In genomic region chr3:32952369-32953067, GRCh38 we compare ENCODE assay signal across 22 cellular contexts. TPM values are rescaled to one million over a fixed set of nuclear protein-coding genes. Genes with fewer than 3 reads are reported as not detected.
DNase-seq lines count a peak whose midpoint lies in the region; ATAC-seq and TF ChIP-seq lines count a peak whose summit lies in the region.
"Had no signal": no experiment of that assay in that cellular context is flagged by ENCODE, and none has a peak within 500 bp of the region (broad histone marks: within the 10 kb centered on the region; RNA-seq: fewer than 3 reads in every experiment).

No MANE protein-coding gene starts in this region.

- ATAC-seq in CD4-positive, alpha-beta T cell (ENCODE audit: poor library complexity), result peak; percentile 35
- ATAC-seq in activated CD8-positive, alpha-beta T cell treated with anti-CD3 and anti-CD28 coated beads for 36 hours, result no peak
- ATAC-seq in aorta (ENCODE audit: low FRiP score), result no peak
- ATAC-seq: naive thymus-derived CD8-positive, alpha-beta T cell; sciatic nerve had no signal

- peak overlapping the region; percentile 65 for H3K27ac ChIP-seq in CD4-positive, alpha-beta T cell (ENCODE audit: low read depth, low read length)
- H3K27ac ChIP-seq in effector memory CD4-positive, alpha-beta T cell (ENCODE audit: insufficient read depth, low read length, poor library complexity, severe bottlenecking), result peak overlapping the region; percentile 77
- H3K27ac ChIP-seq in aorta (ENCODE audit: low read depth in 1 of 2, low read length in 2 of 2), result no peak overlapping the region
- H3K27ac ChIP-seq: esophagus muscularis mucosa, parathyroid adenoma had no signal

- peak; percentile 30 for DNase-seq in activated CD4-positive, alpha-beta T cell treated with anti-CD3 and anti-CD28 coated beads for 48 hours
- no peak for DNase-seq in activated CD4-positive, alpha-beta T cell treated with anti-CD3 and anti-CD28 coated beads for 4 hours
- DNase-seq in CD4-positive, alpha-beta T cell, result no peak
- no peak for DNase-seq in activated CD8-positive, alpha-beta T cell treated with anti-CD3 and anti-CD28 coated beads for 36 hours
- DNase-seq in effector memory CD4-positive, alpha-beta T cell, result no peak
- DNase-seq in NCI-H187 (lab: John Stamatoyannopoulos, UW) (no peak), aorta (no peak), HK-2 (ENCODE audit: unreplicated experiment) (no peak)
- DNase-seq: BE2C; cerebellar nuclear complex; effector CD4-positive, alpha-beta T cell; H7; mesenchymal stem cell; naive thymus-derived CD8-positive, alpha-beta T cell; NCI-H1417; NCI-H2171; NCI-H69; SHP77 treated with DMSO at 0.1 percent for 48 hours had no signal

- peak overlapping the region; percentile 90 for H3K4me3 Mint-ChIP-seq in CD4-positive, alpha-beta T cell
- peak overlapping the region; percentile 75 for H3K4me3 Mint-ChIP-seq in activated CD8-positive, alpha-beta T cell treated with anti-CD3 and anti-CD28 coated beads for 36 hours

- H3K4me1 Mint-ChIP-seq in CD4-positive, alpha-beta T cell (ENCODE audit: low read depth), result peaks cover 68% of the 10 kb centered on the region
- H3K4me1 Mint-ChIP-seq in activated CD8-positive, alpha-beta T cell treated with anti-CD3 and anti-CD28 coated beads for 36 hours (ENCODE audit: low read depth), result peaks cover 40% of the 10 kb centered on the region

- intact Hi-C loops in CD4-positive, alpha-beta T cell (cut with DNase I, micrococcal nuclease), result loop anchor here (1.0 to 5.0 kb wide), 3 partner anchors 12 to 70 kb away; no protein-coding TSS in a partner anchor
- intact Hi-C loops in activated CD8-positive, alpha-beta T cell treated with anti-CD3 and anti-CD28 coated beads for 36 hours (cut with micrococcal nuclease), result loop anchor here (5.0 kb wide), 1 partner anchor 45 kb away; no protein-coding TSS in a partner anchor
- intact Hi-C loops in aorta (cut with DNase I), result no loop called here

- peaks cover 16% of the 10 kb centered on the region for H3K36me3 ChIP-seq in effector memory CD4-positive, alpha-beta T cell (ENCODE audit: control insufficient read depth, insufficient read depth, low read length)
- no peaks in the 10 kb centered on the region for H3K36me3 ChIP-seq in aorta (ENCODE audit: control insufficient read depth in 1 of 2, insufficient read depth in 2 of 2, low read length in 1 of 2)
- H3K36me3 ChIP-seq: BE2C, esophagus muscularis mucosa had no signal

- peaks cover 27% of the 10 kb centered on the region for H3K4me1 ChIP-seq in effector memory CD4-positive, alpha-beta T cell (ENCODE audit: control insufficient read depth, insufficient read depth, low read length, poor library complexity, severe bottlenecking)
- no peaks in the 10 kb centered on the region for H3K4me1 ChIP-seq in aorta (ENCODE audit: control insufficient read depth in 1 of 2, insufficient read depth in 2 of 2, low read length in 2 of 2)
- H3K4me1 ChIP-seq: BE2C had no signal

- H3K27ac Mint-ChIP-seq in CD4-positive, alpha-beta T cell, result peak overlapping the region; percentile 95
- H3K27ac Mint-ChIP-seq in activated CD8-positive, alpha-beta T cell treated with anti-CD3 and anti-CD28 coated beads for 36 hours, result peak overlapping the region; percentile 87

- CTCF ChIA-PET in CD4-positive, alpha-beta T cell (lab: Charles Lee), result interaction anchor here (1.7 to 5.6 kb wide), 3 partner anchors 52 to 122 kb away, joined by 4 to 52 read pairs (median 6); no protein-coding TSS in a partner anchor
- CTCF ChIA-PET in activated CD8-positive, alpha-beta T cell treated with anti-CD3 and anti-CD28 coated beads for 36 hours (lab: Charles Lee), result interaction anchor here (0.8 to 6.2 kb wide), 4 partner anchors 47 to 122 kb away, joined by 3 to 183 read pairs (median 10); no protein-coding TSS in a partner anchor

- 90 to 92% methylated on average over 11 of the region's 11 CpGs for WGBS in aorta, 2 donors

- H3K9me3 Mint-ChIP-seq in CD4-positive, alpha-beta T cell, result no peaks in the 10 kb centered on the region
- no peaks in the 10 kb centered on the region for H3K9me3 Mint-ChIP-seq in activated CD8-positive, alpha-beta T cell treated with anti-CD3 and anti-CD28 coated beads for 36 hours
- H3K9me3 Mint-ChIP-seq: naive thymus-derived CD8-positive, alpha-beta T cell had no signal

- H3K36me3 Mint-ChIP-seq in CD4-positive, alpha-beta T cell (ENCODE audit: low read depth), result peaks cover 32% of the 10 kb centered on the region
- peaks cover 27% of the 10 kb centered on the region for H3K36me3 Mint-ChIP-seq in activated CD8-positive, alpha-beta T cell treated with anti-CD3 and anti-CD28 coated beads for 36 hours (ENCODE audit: low read depth)
- H3K36me3 Mint-ChIP-seq: naive thymus-derived CD8-positive, alpha-beta T cell had no signal

- no peaks in the 10 kb centered on the region for H3K27me3 ChIP-seq in CD4-positive, alpha-beta T cell (ENCODE audit: control insufficient read depth, insufficient read depth, low read length)
- no peaks in the 10 kb centered on the region for H3K27me3 ChIP-seq in effector memory CD4-positive, alpha-beta T cell (replicated peaks; ENCODE audit: control insufficient read depth, insufficient read depth, low read length, poor library complexity, severe bottlenecking)
- no peaks in the 10 kb centered on the region for H3K27me3 ChIP-seq in aorta (ENCODE audit: control insufficient read depth in 1 of 2, insufficient read depth in 2 of 2, low read length in 1 of 2)
- H3K27me3 ChIP-seq: BE2C, esophagus muscularis mucosa had no signal

- POLR2A ChIA-PET in CD4-positive, alpha-beta T cell (lab: Charles Lee), result interaction anchor here (0.6 to 1.6 kb wide), 5 partner anchors 9 to 118 kb away, joined by 3 to 4 read pairs (median 3); no protein-coding TSS in a partner anchor
- POLR2A ChIA-PET in activated CD8-positive, alpha-beta T cell treated with anti-CD3 and anti-CD28 coated beads for 36 hours (lab: Charles Lee), result interaction anchor here (0.7 to 2.3 kb wide), 8 partner anchors 9 to 109 kb away, joined by 3 to 7 read pairs (median 4); no protein-coding TSS in a partner anchor

- H3K4me3 ChIP-seq in effector memory CD4-positive, alpha-beta T cell (ENCODE audit: insufficient read depth, low read depth, low read length, poor library complexity, severe bottlenecking), result peak overlapping the region; percentile 45
- no peak overlapping the region for H3K4me3 ChIP-seq in aorta (ENCODE audit: low read length in 2 of 2)
- H3K4me3 ChIP-seq: esophagus muscularis mucosa had no signal

- no peaks in the 10 kb centered on the region for H3K27me3 Mint-ChIP-seq in CD4-positive, alpha-beta T cell
- H3K27me3 Mint-ChIP-seq in activated CD8-positive, alpha-beta T cell treated with anti-CD3 and anti-CD28 coated beads for 36 hours, result no peaks in the 10 kb centered on the region

- H3K9me3 ChIP-seq in CD4-positive, alpha-beta T cell (ENCODE audit: control insufficient read depth, low read length), result no peaks in the 10 kb centered on the region
- H3K9me3 ChIP-seq in effector memory CD4-positive, alpha-beta T cell (ENCODE audit: control insufficient read depth, low read length), result no peaks in the 10 kb centered on the region
- no peaks in the 10 kb centered on the region for H3K9me3 ChIP-seq in aorta (ENCODE audit: control insufficient read depth, low read length)
- H3K9me3 ChIP-seq: BE2C, esophagus muscularis mucosa had no signal

- no peak for TF ChIP-seq CTCF in CD4-positive, alpha-beta T cell (IDR thresholded peaks at IDR 0.05)
- no peak for TF ChIP-seq CTCF in activated CD8-positive, alpha-beta T cell treated with anti-CD3 and anti-CD28 coated beads for 36 hours (IDR thresholded peaks at IDR 0.05)

RNA-seq across cellular contexts. Expression of gene CCR4, which starts 1.1 kb away (rescaled TPM):
- 10 to 100 TPM; 76.2 to 80.1 TPM for total RNA-seq in CD4-positive, alpha-beta T cell
- total RNA-seq in activated CD8-positive, alpha-beta T cell treated with anti-CD3 and anti-CD28 coated beads for 36 hours, result 10 to 100 TPM; 17.4 to 18.8 TPM
- under 1 TPM; 0.42 to 0.54 TPM for total RNA-seq in aorta
- polyA plus RNA-seq in aorta, result not detected
- total RNA-seq: A172, H7 had no signal

Comparison
In these comparisons a context has a peak if more than half of its experiments do, and no peak if none do; other contexts are left out.
1. H3K27ac ChIP-seq: peak in CD4-positive, alpha-beta T cell (single experiment) and effector memory CD4-positive, alpha-beta T cell (single experiment); none in aorta (0 of 2).
2. RNA of gene CCR4, which starts 1.1 kb away (total RNA-seq): 76.2 to 80.1 TPM in CD4-positive, alpha-beta T cell and 17.4 to 18.8 TPM in activated CD8-positive, alpha-beta T cell treated with anti-CD3 and anti-CD28 coated beads for 36 hours; 0.42 to 0.54 TPM in aorta; every median in the first group is over 10 times any median in the second.
3. intact Hi-C loops: an anchor here in CD4-positive, alpha-beta T cell (1.0 to 5.0 kb wide) and activated CD8-positive, alpha-beta T cell treated with anti-CD3 and anti-CD28 coated beads for 36 hours (5.0 kb wide); none called in aorta.